ENCODE assay signal across 21 cellular contexts in the genomic region with DNA sequence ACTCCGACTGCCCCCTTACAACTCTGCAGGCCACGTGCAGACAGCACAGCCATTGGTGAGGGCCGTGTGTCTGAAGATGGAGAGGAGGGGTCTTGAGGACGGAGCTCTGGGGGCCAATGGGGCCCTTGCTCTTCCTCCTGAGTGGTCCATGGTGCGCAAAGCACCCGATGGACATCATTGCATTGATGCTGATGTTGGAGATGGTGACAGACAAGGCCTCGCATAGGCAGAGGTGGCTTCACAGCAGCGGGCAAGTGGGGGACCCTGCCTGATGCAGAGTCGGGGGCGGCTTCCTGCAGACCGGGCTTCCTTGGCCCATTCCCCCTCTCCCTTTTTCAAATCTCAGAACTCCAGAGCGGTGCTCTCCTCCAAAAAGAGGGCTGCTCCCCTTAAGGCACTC.
"Had no signal": no experiment of that assay in that cellular context is flagged by ENCODE, and none has a peak within 500 bp of the region (broad histone marks: within the 10 kb centered on the region; RNA-seq: fewer than 3 reads in every experiment).

No MANE protein-coding gene starts in this region.

- H3K4me3 Mint-ChIP-seq: activated B cell treated with CpG ODN at 0.5 μM for 24 hours; activated CD4-positive, alpha-beta memory T cell treated with anti-CD3 and anti-CD28 coated beads for 36 hours; activated naive CD4-positive, alpha-beta T cell treated with anti-CD3 and anti-CD28 coated beads, Interleukin-2, amount 50 U/mL, for 24 hours; central memory CD8-positive, alpha-beta T cell; memory B cell; neural crest cell; T-helper 17 cell had no signal

- H3K27ac Mint-ChIP-seq: activated B cell treated with CpG ODN at 0.5 μM for 24 hours; activated CD4-positive, alpha-beta memory T cell treated with anti-CD3 and anti-CD28 coated beads for 36 hours; activated naive CD4-positive, alpha-beta T cell treated with anti-CD3 and anti-CD28 coated beads, Interleukin-2, amount 50 U/mL, for 24 hours; memory B cell; T-helper 17 cell had no signal

- ATAC-seq: mucosa of descending colon, T-helper 17 cell had no signal

- H3K4me1 ChIP-seq: adrenal gland, ascending aorta had no signal

- H3K4me1 Mint-ChIP-seq: activated B cell treated with CpG ODN at 0.5 μM for 24 hours; activated naive CD4-positive, alpha-beta T cell treated with anti-CD3 and anti-CD28 coated beads, Interleukin-2, amount 50 U/mL, for 24 hours; central memory CD8-positive, alpha-beta T cell; neural crest cell had no signal

- DNase-seq: activated B cell treated with CpG ODN at 0.5 μM for 24 hours; activated CD4-positive, alpha-beta memory T cell treated with anti-CD3 and anti-CD28 coated beads for 36 hours; activated CD4-positive, alpha-beta T cell treated with anti-CD3 and anti-CD28 coated beads for 48 hours; activated T-cell treated with anti-CD3 and anti-CD28 coated beads, Interleukin-2, amount 50 U/mL, for 48 hours; effector memory CD4-positive, alpha-beta T cell; foreskin melanocyte; hippocampal formation; kidney glomerular epithelial cell; mucosa of descending colon; occipital lobe; retina; stimulated activated CD4-positive, alpha-beta T cell treated with anti-CD3 and anti-CD28 coated beads, Interleukin-4, amount 100 ng/mL, for 24 hours; stimulated activated naive CD4-positive, alpha-beta T cell treated with Interleukin-2 at 50 U/mL for 16 hours; SW 1271; T-helper 17 cell had no signal

- H3K9me3 Mint-ChIP-seq: memory B cell, neural crest cell had no signal

- H3K9me3 ChIP-seq: adrenal gland, ascending aorta had no signal

- H3K27ac ChIP-seq: adrenal gland, ascending aorta had no signal

- H3K36me3 ChIP-seq: adrenal gland, ascending aorta had no signal

- H3K27me3 ChIP-seq: adrenal gland, ascending aorta had no signal

- H3K27me3 Mint-ChIP-seq: activated B cell treated with CpG ODN at 0.5 μM for 24 hours; activated CD4-positive, alpha-beta memory T cell treated with anti-CD3 and anti-CD28 coated beads for 36 hours; activated naive CD4-positive, alpha-beta T cell treated with anti-CD3 and anti-CD28 coated beads, Interleukin-2, amount 50 U/mL, for 24 hours; memory B cell; T-helper 17 cell had no signal

- H3K4me3 ChIP-seq: adrenal gland, ascending aorta, mucosa of descending colon had no signal
